ENCODE assay signal across 8 cellular contexts in the genomic region with DNA sequence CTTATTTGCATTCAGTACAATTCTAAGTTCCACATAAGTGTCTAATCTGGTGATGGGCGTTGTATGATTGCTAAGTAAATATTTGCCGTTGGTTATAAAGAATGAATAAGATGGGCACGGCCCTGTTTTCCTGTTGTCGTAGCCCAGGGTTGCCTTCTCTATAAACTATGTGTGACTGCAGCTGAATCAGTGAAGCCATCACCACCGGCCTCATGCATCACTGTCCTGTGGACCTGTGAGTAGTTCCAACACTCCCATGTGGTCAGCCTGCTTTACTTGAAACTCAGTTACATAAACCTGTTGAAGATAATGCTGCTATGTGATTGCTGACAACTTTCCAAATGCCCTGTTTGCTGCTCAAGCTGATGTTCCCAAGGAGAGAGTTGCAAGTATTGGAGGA. TPM values are rescaled to one million over a fixed set of nuclear protein-coding genes. Genes with fewer than 3 reads are reported as not detected.
DNase-seq lines count a peak whose midpoint lies in the region; ATAC-seq and TF ChIP-seq lines count a peak whose summit lies in the region.

No MANE protein-coding gene starts in this region.

- in situ Hi-C loops in transverse colon (cut with MboI; ENCODE audit: low pct_ligation_motif_present in 1 of 4, low pct_unique_long_range_greater_than_20kb in 1 of 4, low sequenced_read_pairs in 3 of 4): no loop called here

- H3K27me3 Mint-ChIP-seq in activated naive CD4-positive, alpha-beta T cell treated with anti-CD3 and anti-CD28 coated beads, Interleukin-2, amount 50 U/mL, for 24 hours: no peaks in the 10 kb centered on the region
- no peaks in the 10 kb centered on the region for H3K27me3 Mint-ChIP-seq in T-helper 17 cell

- peaks cover 19% of the 10 kb centered on the region for H3K4me1 Mint-ChIP-seq in activated naive CD4-positive, alpha-beta T cell treated with anti-CD3 and anti-CD28 coated beads, Interleukin-2, amount 50 U/mL, for 24 hours
- H3K4me1 Mint-ChIP-seq in T-helper 17 cell: peaks cover 68% of the 10 kb centered on the region

- H3K27ac ChIP-seq in transverse colon: peak overlapping the region; percentile 88 to 94 (median 91)

- no peaks in the 10 kb centered on the region for H3K9me3 Mint-ChIP-seq in activated naive CD4-positive, alpha-beta T cell treated with anti-CD3 and anti-CD28 coated beads, Interleukin-2, amount 50 U/mL, for 24 hours
- H3K9me3 Mint-ChIP-seq in activated naive CD4-positive, alpha-beta T cell treated with anti-CD3 and anti-CD28 coated beads, Interleukin-2, amount 50 U/mL, for 72 hours: no peaks in the 10 kb centered on the region

- intact Hi-C loops in transverse colon (cut with DNase I; ENCODE audit: low total_unique reads): no loop called here

- peaks cover 45 to 78% (median 63%) of the 10 kb centered on the region in 4 donors for H3K4me1 ChIP-seq in transverse colon

- H3K36me3 ChIP-seq in transverse colon: no peaks in the 10 kb centered on the region

- H3K4me3 Mint-ChIP-seq in activated naive CD4-positive, alpha-beta T cell treated with anti-CD3 and anti-CD28 coated beads, Interleukin-2, amount 50 U/mL, for 24 hours: peak overlapping the region; percentile 3
- peak overlapping the region; percentile 79 for H3K4me3 Mint-ChIP-seq in T-helper 17 cell

- ATAC-seq in activated naive CD4-positive, alpha-beta T cell treated with anti-CD3 and anti-CD28 coated beads, Interleukin-2, amount 50 U/mL, for 72 hours: no peak
- peak; percentile 12 for ATAC-seq in T-helper 17 cell

- H3K27me3 ChIP-seq in transverse colon: no peaks in the 10 kb centered on the region

- WGBS in transverse colon (ENCODE audit: low coverage in 1 of 2), 2 donors: 31 to 43% methylated on average over 3 to 5 of the region's 5 CpGs

- H3K27ac Mint-ChIP-seq in activated naive CD4-positive, alpha-beta T cell treated with anti-CD3 and anti-CD28 coated beads, Interleukin-2, amount 50 U/mL, for 24 hours: peak overlapping the region; percentile 99
- H3K27ac Mint-ChIP-seq in activated naive CD4-positive, alpha-beta T cell treated with anti-CD3 and anti-CD28 coated beads, Interleukin-2, amount 50 U/mL, for 72 hours: peak overlapping the region in 1 of 2 donors; percentile 100
- no peak overlapping the region for H3K27ac Mint-ChIP-seq in T-helper 17 cell

- H3K9me3 ChIP-seq in T-helper 17 cell (ENCODE audit: control insufficient read depth, low read length, poor library complexity, severe bottlenecking): no peaks in the 10 kb centered on the region
- no peaks in the 10 kb centered on the region for H3K9me3 ChIP-seq in transverse colon

- H3K4me3 ChIP-seq in transverse colon: no peak overlapping the region

- DNase-seq in activated naive CD4-positive, alpha-beta T cell treated with anti-CD3 and anti-CD28 coated beads, Interleukin-2, amount 50 U/mL, for 72 hours (ENCODE audit: low spot score in 2 of 2): no peak
- DNase-seq in T-helper 17 cell (no peak), glomerular visceral epithelial cell (ENCODE audit: extremely low spot score) (peak; percentile 66), transverse colon (peak; percentile 83), NCI-H2107 treated with DMSO at 0.1 percent for 48 hours (lab: John Stamatoyannopoulos, UW; ENCODE audit: unreplicated experiment) (no peak)
- no peak for DNase-seq in stimulated activated CD4-positive, alpha-beta T cell treated with anti-CD3 and anti-CD28 coated beads, Interleukin-15, amount 100 ng/mL, for 24 hours
- DNase-seq in stimulated activated naive CD4-positive, alpha-beta T cell treated with Interleukin-2 at 50 U/mL for 16 hours (lab: John Stamatoyannopoulos, UW): no peak

- H3K36me3 Mint-ChIP-seq in activated naive CD4-positive, alpha-beta T cell treated with anti-CD3 and anti-CD28 coated beads, Interleukin-2, amount 50 U/mL, for 24 hours: no peaks in the 10 kb centered on the region
- no peaks in the 10 kb centered on the region for H3K36me3 Mint-ChIP-seq in activated naive CD4-positive, alpha-beta T cell treated with anti-CD3 and anti-CD28 coated beads, Interleukin-2, amount 50 U/mL, for 72 hours
- no peaks in the 10 kb centered on the region for H3K36me3 Mint-ChIP-seq in T-helper 17 cell (ENCODE audit: low read depth)

- TF ChIP-seq EP300 in transverse colon (IDR thresholded peaks at IDR 0.05; ENCODE audit: low read depth): peak; percentile 81

- no peak for TF ChIP-seq CTCF in transverse colon (IDR thresholded peaks at IDR 0.05)

- TF ChIP-seq POLR2A in transverse colon (IDR thresholded peaks at IDR 0.05): peak; percentile 80

RNA-seq across cellular contexts. Expression of a gene that starts 21.6 kb away (rescaled TPM):
- 100 to 1,000 TPM in 1 of 2 donors, 10 to 100 TPM in 1; 85.2 to 126 TPM for total RNA-seq in activated naive CD4-positive, alpha-beta T cell treated with anti-CD3 and anti-CD28 coated beads, Interleukin-2, amount 50 U/mL, for 72 hours
- 1,000 to 10,000 TPM; 1,918 to 2,317 TPM for total RNA-seq in T-helper 17 cell
- total RNA-seq in transverse colon: 100 to 1,000 TPM; 140 to 304 (median 291) TPM

Comparison
In these comparisons a context has a peak if more than half of its experiments do, and no peak if none do; other contexts are left out.
1. DNase-seq: peak in glomerular visceral epithelial cell (single experiment) and transverse colon (single experiment); none in activated naive CD4-positive, alpha-beta T cell treated with anti-CD3 and anti-CD28 coated beads, Interleukin-2, amount 50 U/mL, for 72 hours (0 of 2), T-helper 17 cell (0 of 3), stimulated activated CD4-positive, alpha-beta T cell treated with anti-CD3 and anti-CD28 coated beads, Interleukin-15, amount 100 ng/mL, for 24 hours (single experiment), stimulated activated naive CD4-positive, alpha-beta T cell treated with Interleukin-2 at 50 U/mL for 16 hours (single experiment) and NCI-H2107 treated with DMSO at 0.1 percent for 48 hours (single experiment).
2. RNA of a gene that starts 21.6 kb away (total RNA-seq): 1,918 to 2,317 TPM in T-helper 17 cell; 140 to 304 TPM in transverse colon and 85.2 to 126 TPM in activated naive CD4-positive, alpha-beta T cell treated with anti-CD3 and anti-CD28 coated beads, Interleukin-2, amount 50 U/mL, for 72 hours; every median in the first group is over 4 times any median in the second.